Comparison of ENCODE assay signal across 8 cellular contexts in genomic region chr12:14716848-14717444, GRCh38. TPM values are rescaled to one million over a fixed set of nuclear protein-coding genes. Genes with fewer than 3 reads are reported as not detected.
DNase-seq lines count a peak whose midpoint lies in the region; ATAC-seq, FAIRE-seq and TF ChIP-seq lines count a peak whose summit lies in the region.

No MANE protein-coding gene starts in this region.

- WGBS in A549 (ENCODE audit: missing lambda C conversion rate) = 0% methylated on average over 1 of the region's 1 CpG
- WGBS in ovary, 3 donors = 56 to 65% (median 64%) methylated on average over 1 of the region's 1 CpG

- TF ChIP-seq RAD21 in A549 (conservative IDR thresholded peaks at IDR 0.05 in 1 of 2, IDR thresholded peaks at IDR 0.05 in 1 of 2) = peak; percentile 28 to 52; a peak in 3 of 5 replicates

- TF ChIP-seq CTCF in A549 (IDR thresholded peaks at IDR 0.05) (peak; percentile 46), GM13977 (IDR thresholded peaks at IDR 0.05; ENCODE audit: extremely low read depth, insufficient read depth, missing control alignments) (peak; percentile 65), ovary (IDR thresholded peaks at IDR 0.05) (no peak)

- CTCF ChIA-PET in A549 (lab: Yijun Ruan, JAX) = interaction anchor here (1.0 to 1.6 kb wide), 2 partner anchors 21 to 479 kb away, joined by 3 to 6 read pairs; partner anchors contain the start of gene GUCY2C

- no peaks in the 10 kb centered on the region for H3K27me3 ChIP-seq in ovary

- peak; percentile 80 to 94; a peak in 5 of 6 replicates for ATAC-seq in A549
- peak; percentile 77 for ATAC-seq in HG03175 (IDR thresholded peaks at IDR 0.05; ENCODE audit: unreplicated experiment)

- DNase-seq in A549 (ENCODE audit: low read depth in 1 of 2, low spot score in 1 of 2) (peak; percentile 22 to 71), GM13977 (ENCODE audit: low spot score) (peak; percentile 59), SK-MEL-5 (ENCODE audit: low read depth, low spot score) (peak; percentile 76), amniotic epithelial cell (ENCODE audit: low read depth) (peak; percentile 42), iPS-NIHi11 (ENCODE audit: low spot score) (peak; percentile 52), ovary (no peak)
- peak; percentile 11 to 26 for DNase-seq in stimulated activated CD4-positive, alpha-beta T cell treated with anti-CD3 and anti-CD28 coated beads, Interleukin-4, amount 100 ng/mL, for 4 hours

- TF ChIP-seq EP300 in A549 (IDR thresholded peaks at IDR 0.05) (no peak), ovary (IDR thresholded peaks at IDR 0.05) (no peak)

- H3K9me3 ChIP-seq in A549 (no peaks in the 10 kb centered on the region), ovary (no peaks in the 10 kb centered on the region)

- POLR2A ChIA-PET in A549 (lab: Yijun Ruan, JAX) = no interaction called here

- intact Hi-C loops in ovary (cut with DNase I) = no loop called here

- H3K36me3 ChIP-seq in ovary = no peaks in the 10 kb centered on the region

- in situ Hi-C loops in GM13977 (cut with MboI; ENCODE audit: low pct_unique_long_range_greater_than_20kb, low sequenced_read_pairs, unreplicated experiment) = no loop called here
- in situ Hi-C loops in SK-MEL-5 (cut with HindIII; ENCODE audit: low pct_unique_long_range_greater_than_20kb, low sequenced_read_pairs) = no loop called here

- no peak for FAIRE-seq in A549 (lab: Jason Lieb, UNC)

- H3K27ac ChIP-seq in A549 = no peak overlapping the region
- no peak overlapping the region for H3K27ac ChIP-seq in ovary

- H3K4me3 ChIP-seq in A549 = no peak overlapping the region
- H3K4me3 ChIP-seq in ovary = no peak overlapping the region

- TF ChIP-seq POLR2A in A549 (IDR thresholded peaks at IDR 0.05; ENCODE audit: low read length) (no peak), ovary (IDR thresholded peaks at IDR 0.05) (no peak)

- H3K4me2 ChIP-seq in A549 = no peak overlapping the region

- no peaks in the 10 kb centered on the region for H3K4me1 ChIP-seq in A549
- H3K4me1 ChIP-seq in ovary (ENCODE audit: insufficient read depth) = no peaks in the 10 kb centered on the region

TF ChIP-seq in A549, 52 proteins besides CTCF, POLR2A, EP300 and RAD21:
- TF ChIP-seq SMC3 (IDR thresholded peaks at IDR 0.05) = peak; percentile 51; the same call in 2 of the 3 replicates
- TF ChIP-seq, protein P1, sequence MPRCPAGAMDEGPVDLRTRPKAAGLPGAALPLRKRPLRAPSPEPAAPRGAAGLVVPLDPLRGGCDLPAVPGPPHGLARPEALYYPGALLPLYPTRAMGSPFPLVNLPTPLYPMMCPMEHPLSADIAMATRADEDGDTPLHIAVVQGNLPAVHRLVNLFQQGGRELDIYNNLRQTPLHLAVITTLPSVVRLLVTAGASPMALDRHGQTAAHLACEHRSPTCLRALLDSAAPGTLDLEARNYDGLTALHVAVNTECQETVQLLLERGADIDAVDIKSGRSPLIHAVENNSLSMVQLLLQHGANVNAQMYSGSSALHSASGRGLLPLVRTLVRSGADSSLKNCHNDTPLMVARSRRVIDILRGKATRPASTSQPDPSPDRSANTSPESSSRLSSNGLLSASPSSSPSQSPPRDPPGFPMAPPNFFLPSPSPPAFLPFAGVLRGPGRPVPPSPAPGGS (IDR thresholded peaks at IDR 0.05) = no peak

RNA-seq across cellular contexts. Expression of gene GUCY2C, which starts 20.5 kb away (rescaled TPM):
- polyA plus RNA-seq in A549 (2011; rRNA removed) (0.03 and 0.05 TPM in 2 replicates), A549 (2017; fragmentation: RNase III; extraction: RNeasy Plus Mini Kit Qiagen cat#74134 plus additional on column Dnase treatment) (not detected in 3 replicates), ovary (not detected)
- polyA plus RNA-seq in A549 (2012; cell fraction: cytosol; rRNA removed) = not detected in 2 replicates
- polyA plus RNA-seq in A549 (2012; cell fraction: nucleus; rRNA removed) = not detected in 2 replicates
- polyA minus RNA-seq in A549 (2011; rRNA and poly(A)+ RNA removed) = not detected in 2 replicates
- 0.03 and 0.11 TPM in 2 replicates for total RNA-seq in SK-MEL-5 (2014; rRNA removed; shearing (Covaris generic))
- polyA plus RNA-seq in SK-MEL-5 (2015; cell fraction: cytosol; rRNA removed) = 0.05 TPM in 1 of 2 replicates, not detected in the other
- not detected in 2 replicates for polyA plus RNA-seq in SK-MEL-5 (2015; cell fraction: nucleus; rRNA removed)
- under 1 TPM in 1 of 7 donors, not detected in 6; 0.36 TPM for total RNA-seq in ovary

Comparison
In these comparisons a context has a peak if more than half of its experiments do, and no peak if none do; other contexts are left out.
1. DNase-seq: peak in A549 (2 of 2), GM13977 (single experiment), SK-MEL-5 (single experiment), amniotic epithelial cell (single experiment), iPS-NIHi11 (single experiment) and stimulated activated CD4-positive, alpha-beta T cell treated with anti-CD3 and anti-CD28 coated beads, Interleukin-4, amount 100 ng/mL, for 4 hours (2 of 2); none in ovary (0 of 5).
2. CTCF ChIP-seq: peak in A549 (single experiment) and GM13977 (single experiment); none in ovary (0 of 3).